Comparison of ENCODE assay signal across 11 cellular contexts in genomic region chr4:68655764-68656444, GRCh38. TPM values are rescaled to one million over a fixed set of nuclear protein-coding genes. Genes with fewer than 3 reads are reported as not detected.
DNase-seq lines count a peak whose midpoint lies in the region; ATAC-seq and TF ChIP-seq lines count a peak whose summit lies in the region.
"Had no signal": no experiment of that assay in that cellular context is flagged by ENCODE, and none has a peak within 500 bp of the region (broad histone marks: within the 10 kb centered on the region; RNA-seq: fewer than 3 reads in every experiment).

No MANE protein-coding gene starts in this region.

- no peak for TF ChIP-seq POLR2A in erythroblast (IDR thresholded peaks at IDR 0.05; ENCODE audit: low read length)

- POLR2A ChIA-PET in activated CD4-positive, alpha-beta memory T cell treated with anti-CD3 and anti-CD28 coated beads for 36 hours (lab: Charles Lee): no interaction called here

- TF ChIP-seq CTCF in MM.1S (IDR thresholded peaks at IDR 0.05; ENCODE audit: low read length) (no peak), nephron progenitor cell (IDR thresholded peaks at IDR 0.05) (no peak)

- no peaks in the 10 kb centered on the region for H3K36me3 ChIP-seq in MM.1S (replicated peaks; ENCODE audit: insufficient read depth, low read length)
- H3K36me3 ChIP-seq: heart right ventricle had no signal

- no peaks in the 10 kb centered on the region for H3K9me3 ChIP-seq in MM.1S (replicated peaks; ENCODE audit: insufficient read depth, low read length)
- H3K9me3 ChIP-seq: heart right ventricle had no signal

- intact Hi-C loops in activated CD4-positive, alpha-beta memory T cell treated with anti-CD3 and anti-CD28 coated beads for 36 hours (cut with micrococcal nuclease): no loop called here

- peak overlapping the region; percentile 47 for H3K27ac Mint-ChIP-seq in nephron progenitor cell
- no peak overlapping the region for H3K27ac Mint-ChIP-seq in activated CD4-positive, alpha-beta memory T cell treated with anti-CD3 and anti-CD28 coated beads for 36 hours
- H3K27ac Mint-ChIP-seq in activated naive CD8-positive, alpha-beta T cell treated with anti-CD3 and anti-CD28 coated beads, Interleukin-2, amount 50 U/mL, for 24 hours: no peak overlapping the region

- no peaks in the 10 kb centered on the region for H3K9me3 Mint-ChIP-seq in nephron progenitor cell
- H3K9me3 Mint-ChIP-seq in activated CD4-positive, alpha-beta memory T cell treated with anti-CD3 and anti-CD28 coated beads for 36 hours: no peaks in the 10 kb centered on the region
- H3K9me3 Mint-ChIP-seq in activated naive CD8-positive, alpha-beta T cell treated with anti-CD3 and anti-CD28 coated beads, Interleukin-2, amount 50 U/mL, for 24 hours: no peaks in the 10 kb centered on the region

- H3K9ac ChIP-seq in MM.1S (ENCODE audit: low read length): no peak overlapping the region; the same call in 1 of the 2 replicates

- no peaks in the 10 kb centered on the region for H3K36me3 Mint-ChIP-seq in nephron progenitor cell (ENCODE audit: low read depth)
- no peaks in the 10 kb centered on the region for H3K36me3 Mint-ChIP-seq in activated CD4-positive, alpha-beta memory T cell treated with anti-CD3 and anti-CD28 coated beads for 36 hours
- H3K36me3 Mint-ChIP-seq in activated naive CD8-positive, alpha-beta T cell treated with anti-CD3 and anti-CD28 coated beads, Interleukin-2, amount 50 U/mL, for 24 hours (ENCODE audit: low read depth): no peaks in the 10 kb centered on the region

- peak; percentile 20 for ATAC-seq in GM19035 (IDR thresholded peaks at IDR 0.05; ENCODE audit: unreplicated experiment)
- peak; percentile 26 for ATAC-seq in HG02763 (IDR thresholded peaks at IDR 0.05; ENCODE audit: unreplicated experiment)
- ATAC-seq in HG03280 (IDR thresholded peaks at IDR 0.05; ENCODE audit: unreplicated experiment): no peak
- ATAC-seq in activated naive CD8-positive, alpha-beta T cell treated with anti-CD3 and anti-CD28 coated beads, Interleukin-2, amount 50 U/mL, for 24 hours: no peak
- ATAC-seq: heart right ventricle had no signal

- H3F3A ChIP-seq in MM.1S (ENCODE audit: insufficient read depth, low read length): 0 out of 2 replicates have a peak, but pooled peaks cover 6% of the 10 kb centered on the region

- H3K27me3 Mint-ChIP-seq in nephron progenitor cell (ENCODE audit: low read depth, poor library complexity): no peaks in the 10 kb centered on the region
- no peaks in the 10 kb centered on the region for H3K27me3 Mint-ChIP-seq in activated CD4-positive, alpha-beta memory T cell treated with anti-CD3 and anti-CD28 coated beads for 36 hours
- no peaks in the 10 kb centered on the region for H3K27me3 Mint-ChIP-seq in activated naive CD8-positive, alpha-beta T cell treated with anti-CD3 and anti-CD28 coated beads, Interleukin-2, amount 50 U/mL, for 24 hours

- DNase-seq in MM.1S (no peak), nephron progenitor cell (no peak), erythroblast (lab: John Stamatoyannopoulos, UW) (no peak)
- no peak for DNase-seq in activated CD4-positive, alpha-beta memory T cell treated with anti-CD3 and anti-CD28 coated beads for 36 hours
- no peak for DNase-seq in activated naive CD8-positive, alpha-beta T cell treated with anti-CD3 and anti-CD28 coated beads, Interleukin-2, amount 50 U/mL, for 24 hours
- DNase-seq: activated gamma-delta T cell, heart right ventricle had no signal

- CTCF ChIA-PET in activated CD4-positive, alpha-beta memory T cell treated with anti-CD3 and anti-CD28 coated beads for 36 hours (lab: Charles Lee): no interaction called here

- H3K4me1 Mint-ChIP-seq in nephron progenitor cell: peaks cover 16% of the 10 kb centered on the region
- H3K4me1 Mint-ChIP-seq in activated CD4-positive, alpha-beta memory T cell treated with anti-CD3 and anti-CD28 coated beads for 36 hours (ENCODE audit: low read depth): no peaks in the 10 kb centered on the region
- H3K4me1 Mint-ChIP-seq in activated naive CD8-positive, alpha-beta T cell treated with anti-CD3 and anti-CD28 coated beads, Interleukin-2, amount 50 U/mL, for 24 hours: peaks cover 4% of the 10 kb centered on the region

- H2AFZ ChIP-seq in MM.1S (ENCODE audit: low read length): peak overlapping the region; percentile 50; the same call in 1 of the 2 replicates

- no peaks in the 10 kb centered on the region for H3K9me2 ChIP-seq in MM.1S (replicated peaks; ENCODE audit: insufficient read depth, low read length)

- no peaks in the 10 kb centered on the region for H3K27me3 ChIP-seq in MM.1S (replicated peaks; ENCODE audit: insufficient read depth, low read length)
- H3K27me3 ChIP-seq: heart right ventricle had no signal

- H3K27ac ChIP-seq in MM.1S (ENCODE audit: low read length): peak overlapping the region; percentile 59; the same call in 1 of the 2 replicates
- H3K27ac ChIP-seq: heart right ventricle had no signal

- H4K20me1 ChIP-seq in MM.1S (ENCODE audit: insufficient read depth, low read length): no peaks in the 10 kb centered on the region

- H3K4me3 ChIP-seq in MM.1S (ENCODE audit: low read length): peak overlapping the region; percentile 24
- H3K4me3 ChIP-seq: heart right ventricle had no signal

- peak overlapping the region; percentile 62 for H3K4me2 ChIP-seq in MM.1S (ENCODE audit: low read depth, low read length)

- H3K4me1 ChIP-seq in MM.1S (ENCODE audit: low read length): peaks cover 7% of the 10 kb centered on the region; the same call in 1 of the 2 replicates
- H3K4me1 ChIP-seq: heart right ventricle had no signal

- no peaks in the 10 kb centered on the region for H3K79me2 ChIP-seq in MM.1S (ENCODE audit: low read length)

- no peak overlapping the region for H3K4me3 Mint-ChIP-seq in nephron progenitor cell
- H3K4me3 Mint-ChIP-seq in activated CD4-positive, alpha-beta memory T cell treated with anti-CD3 and anti-CD28 coated beads for 36 hours: no peak overlapping the region
- H3K4me3 Mint-ChIP-seq in activated naive CD8-positive, alpha-beta T cell treated with anti-CD3 and anti-CD28 coated beads, Interleukin-2, amount 50 U/mL, for 24 hours: no peak overlapping the region

RNA-seq across cellular contexts. Expression of gene UGT2B15, which starts 14.5 kb away (rescaled TPM):
- total RNA-seq in activated CD4-positive, alpha-beta memory T cell treated with anti-CD3 and anti-CD28 coated beads for 36 hours: not detected
- total RNA-seq: heart right ventricle, myocyte had no signal

Comparison
In these comparisons a context has a peak if more than half of its experiments do, and no peak if none do; other contexts are left out.
1. ATAC-seq: peak in GM19035 (single experiment) and HG02763 (single experiment); none in HG03280 (single experiment) and activated naive CD8-positive, alpha-beta T cell treated with anti-CD3 and anti-CD28 coated beads, Interleukin-2, amount 50 U/mL, for 24 hours (single experiment).